11 cellular contexts compared by ENCODE assay signal in the genomic region with DNA sequence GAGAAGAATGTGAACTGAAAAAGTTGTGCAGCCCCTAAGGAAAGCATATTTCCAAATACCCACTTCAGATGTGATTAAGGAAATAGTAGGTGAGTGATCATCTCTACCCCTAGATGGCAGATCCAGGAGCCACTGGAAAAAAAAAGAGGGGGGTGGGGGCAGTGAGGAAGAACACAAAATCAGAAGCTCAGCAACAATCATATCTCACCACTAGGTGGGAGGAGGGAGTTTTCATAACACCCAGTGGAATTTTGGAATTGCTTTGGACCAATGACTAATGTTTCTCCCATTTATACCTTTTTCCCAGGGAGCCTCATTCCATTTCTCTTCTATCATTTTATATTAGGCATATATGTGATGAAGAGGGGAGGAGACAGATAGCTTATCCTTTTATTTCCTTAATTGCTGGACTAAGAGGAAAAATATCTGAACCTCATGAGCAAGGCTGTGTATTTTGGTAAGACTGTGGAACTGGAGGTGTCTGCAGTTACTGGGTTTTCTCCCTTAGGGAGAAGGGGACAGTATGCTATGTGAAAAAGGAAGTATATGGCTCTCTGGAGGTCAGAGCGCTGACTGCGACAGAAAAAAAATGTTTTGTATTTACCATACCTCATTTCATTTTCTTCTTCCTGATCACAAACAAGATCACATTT.
A peak's percentile ranks its signal among the peaks of the same experiment; 100 is the strongest.
DNase-seq lines count a peak whose midpoint lies in the region; ATAC-seq and TF ChIP-seq lines count a peak whose summit lies in the region.
"Had no signal": no experiment of that assay in that cellular context is flagged by ENCODE, and none has a peak within 500 bp of the region (broad histone marks: within the 10 kb centered on the region; RNA-seq: fewer than 3 reads in every experiment).

No MANE protein-coding gene starts in this region.

- H3K4me3 Mint-ChIP-seq in CD14-positive monocyte, result no peak overlapping the region

- H3K9me3 Mint-ChIP-seq in CD14-positive monocyte, result peaks cover 0 to 5% (median 0%) of the 10 kb centered on the region in 7 donors

- H3K4me1 Mint-ChIP-seq in CD14-positive monocyte, result peaks cover 5% of the 10 kb centered on the region

- TF ChIP-seq CTCF in RWPE2 (IDR thresholded peaks at IDR 0.05; ENCODE audit: poor library complexity, severe bottlenecking) (peak; percentile 61), CD14-positive monocyte (IDR thresholded peaks at IDR 0.05) (no peak)

- H3K4me3 ChIP-seq in H7 (ENCODE audit: insufficient read depth, low read depth, low read length), result no peak overlapping the region
- no peak overlapping the region for H3K4me3 ChIP-seq in RWPE2 (ENCODE audit: severe bottlenecking)
- H3K4me3 ChIP-seq: right atrium auricular region, suprapubic skin had no signal

- no peaks in the 10 kb centered on the region for H3K27me3 ChIP-seq in H7 (ENCODE audit: control insufficient read depth, insufficient read depth, low read length)
- no peaks in the 10 kb centered on the region for H3K27me3 ChIP-seq in RWPE2 (ENCODE audit: insufficient read depth, poor library complexity, severe bottlenecking)
- H3K27me3 ChIP-seq: right atrium auricular region, suprapubic skin had no signal

- no peaks in the 10 kb centered on the region for H3K36me3 ChIP-seq in H7 (replicated peaks; ENCODE audit: control insufficient read depth, insufficient read depth, low read length)
- H3K36me3 ChIP-seq in RWPE2 (ENCODE audit: low read depth), result no peaks in the 10 kb centered on the region
- H3K36me3 ChIP-seq: right atrium auricular region, suprapubic skin had no signal

- no peaks in the 10 kb centered on the region for H3K36me3 Mint-ChIP-seq in CD14-positive monocyte

- DNase-seq in Caki2 (ENCODE audit: low read depth), result peak; percentile 38
- DNase-seq in H7, result peak; percentile 22
- DNase-seq in RWPE2 (ENCODE audit: low spot score), result no peak
- peak; percentile 28 for DNase-seq in iPS DF 4.7 (ENCODE audit: extremely low read depth, low spot score)
- no peak for DNase-seq in CD14-positive monocyte (ENCODE audit: low spot score)
- DNase-seq in effector CD8-positive, alpha-beta T cell (lab: John Stamatoyannopoulos, UW), result no peak
- DNase-seq: activated CD4-positive, alpha-beta T cell treated with anti-CD3 and anti-CD28 coated beads, Interleukin-2, amount 50 U/mL, for 4 hours had no signal

- H3K27me3 Mint-ChIP-seq in CD14-positive monocyte (ENCODE audit: low read depth in 3 of 3), result peaks cover 0 to 2% (median 0%) of the 10 kb centered on the region in 3 donors

- no peaks in the 10 kb centered on the region for H3K9me3 ChIP-seq in RWPE2 (ENCODE audit: severe bottlenecking)
- H3K9me3 ChIP-seq: right atrium auricular region, suprapubic skin had no signal

- no peak overlapping the region for H3K27ac Mint-ChIP-seq in CD14-positive monocyte

- ATAC-seq in RWPE2 (ENCODE audit: low read depth), result peak; percentile 68
- ATAC-seq in HG03196 (IDR thresholded peaks at IDR 0.05; ENCODE audit: unreplicated experiment), result no peak
- ATAC-seq in HG02610 (IDR thresholded peaks at IDR 0.05; ENCODE audit: unreplicated experiment), result no peak

- intact Hi-C loops in CD14-positive monocyte (cut with micrococcal nuclease), result no loop called here

- in situ Hi-C loops in Caki2 (cut with HindIII; ENCODE audit: low pct_unique_long_range_greater_than_20kb, low sequenced_read_pairs), result no loop called here

- H3K4me1 ChIP-seq in RWPE2 (ENCODE audit: insufficient read depth, poor library complexity, severe bottlenecking), result no peaks in the 10 kb centered on the region
- H3K4me1 ChIP-seq: right atrium auricular region, suprapubic skin had no signal

- H3K27ac ChIP-seq in RWPE2 (ENCODE audit: poor library complexity, severe bottlenecking), result no peak overlapping the region
- H3K27ac ChIP-seq: right atrium auricular region, suprapubic skin had no signal

Comparison
In these comparisons a context has a peak if more than half of its experiments do, and no peak if none do; other contexts are left out.
1. DNase-seq: peak in Caki2 (single experiment), H7 (single experiment) and iPS DF 4.7 (single experiment); none in RWPE2 (single experiment), CD14-positive monocyte (single experiment) and effector CD8-positive, alpha-beta T cell (single experiment).